ENCODE assay signal across 19 cellular contexts in the genomic region with DNA sequence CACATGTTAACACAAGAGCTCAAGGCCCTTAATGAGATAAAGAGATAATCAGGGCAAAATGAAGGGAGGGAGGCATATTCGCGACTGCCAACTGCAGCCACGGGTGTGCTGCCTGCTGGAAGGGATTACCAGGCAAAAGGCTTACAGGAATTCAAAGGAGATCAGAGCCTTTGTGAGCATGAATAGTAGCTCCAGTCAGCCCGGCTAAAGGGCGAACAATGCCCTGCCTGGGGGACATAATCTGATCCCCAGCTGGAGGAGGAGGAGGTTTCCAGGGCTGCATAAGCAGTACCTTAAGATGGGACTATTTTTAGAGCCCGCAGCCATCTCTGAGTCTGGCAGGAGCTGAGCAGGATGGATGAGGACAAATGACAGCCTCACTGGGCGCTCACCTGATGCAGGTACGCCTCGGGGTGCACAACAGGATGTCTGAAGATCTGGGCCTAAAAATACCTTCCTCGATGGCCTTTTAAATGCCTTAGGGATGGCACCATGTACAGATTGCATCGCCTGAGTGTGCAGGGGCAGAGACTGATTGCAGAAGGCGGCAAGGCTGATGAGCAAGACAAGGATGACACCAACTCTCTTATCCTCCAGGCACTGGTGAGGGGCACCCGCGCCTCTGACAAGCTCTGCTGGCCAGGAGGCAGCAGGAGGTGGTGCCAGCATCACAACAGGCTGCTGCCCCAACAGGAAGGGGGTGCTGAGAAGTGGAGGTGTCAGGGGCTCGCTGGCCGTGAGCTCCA.
A peak's percentile ranks its signal among the peaks of the same experiment; 100 is the strongest.
DNase-seq lines count a peak whose midpoint lies in the region; ATAC-seq and TF ChIP-seq lines count a peak whose summit lies in the region.
"Had no signal": no experiment of that assay in that cellular context is flagged by ENCODE, and none has a peak within 500 bp of the region (broad histone marks: within the 10 kb centered on the region; RNA-seq: fewer than 3 reads in every experiment).

No MANE protein-coding gene starts in this region.

- DNase-seq in activated CD8-positive, alpha-beta T cell treated with anti-CD3 and anti-CD28 coated beads for 36 hours, result no peak
- DNase-seq in activated CD8-positive, alpha-beta T cell treated with anti-CD3 and anti-CD28 coated beads, Interleukin-2, amount 10 ng/mL, durations not matched to agents 7 days and 5 days, result no peak
- DNase-seq in cerebellar cortex (ENCODE audit: low spot score), result peak; percentile 74
- DNase-seq in left lobe of liver (ENCODE audit: low spot score), result peak; percentile 24
- DNase-seq in stimulated activated naive CD4-positive, alpha-beta T cell (lab: John Stamatoyannopoulos, UW), result no peak
- DNase-seq: activated CD4-positive, alpha-beta memory T cell treated with anti-CD3 and anti-CD28 coated beads, Interleukin-2, amount 10 ng/mL, durations not matched to agents 7 days and 5 days; HFFc6; kidney; NCI-H2029; NCI-H526 treated with DMSO at 0.1 percent for 48 hours; ovary; small intestine; trophoblast cell had no signal

- POLR2A ChIA-PET in activated CD8-positive, alpha-beta T cell treated with anti-CD3 and anti-CD28 coated beads for 36 hours (lab: Charles Lee), result interaction anchor here (0.9 kb wide), 1 partner anchor 10 kb away, joined by 4 read pairs; no protein-coding TSS in a partner anchor
- POLR2A ChIA-PET in activated CD8-positive, alpha-beta T cell treated with anti-CD3 and anti-CD28 coated beads, Interleukin-2, amount 10 ng/mL, durations not matched to agents 7 days and 5 days (lab: Charles Lee), result no interaction called here

- intact Hi-C loops in activated CD8-positive, alpha-beta T cell treated with anti-CD3 and anti-CD28 coated beads for 36 hours (cut with micrococcal nuclease), result no loop called here

- TF ChIP-seq CTCF in activated CD8-positive, alpha-beta T cell treated with anti-CD3 and anti-CD28 coated beads for 36 hours (IDR thresholded peaks at IDR 0.05), result no peak

- peak overlapping the region; percentile 7 for H3K27ac ChIP-seq in temporal lobe (ENCODE audit: low read depth, low read length)
- H3K27ac ChIP-seq: 22Rv1, ovary, RWPE1 had no signal

- no peak for ATAC-seq in activated CD8-positive, alpha-beta T cell treated with anti-CD3 and anti-CD28 coated beads for 36 hours
- no peak for ATAC-seq in activated CD8-positive, alpha-beta T cell treated with anti-CD3 and anti-CD28 coated beads, Interleukin-2, amount 10 ng/mL, durations not matched to agents 7 days and 5 days
- no peak for ATAC-seq in left lobe of liver
- ATAC-seq in HG02610 (IDR thresholded peaks at IDR 0.05; ENCODE audit: unreplicated experiment), result no peak
- no peak for ATAC-seq in HG02938 (IDR thresholded peaks at IDR 0.05; ENCODE audit: unreplicated experiment)

- H3K9me3 Mint-ChIP-seq in activated CD8-positive, alpha-beta T cell treated with anti-CD3 and anti-CD28 coated beads for 36 hours, result no peaks in the 10 kb centered on the region
- H3K9me3 Mint-ChIP-seq in activated CD8-positive, alpha-beta T cell treated with anti-CD3 and anti-CD28 coated beads, Interleukin-2, amount 10 ng/mL, durations not matched to agents 7 days and 5 days (ENCODE audit: insufficient read depth), result no peaks in the 10 kb centered on the region
- H3K9me3 Mint-ChIP-seq: activated CD4-positive, alpha-beta memory T cell treated with anti-CD3 and anti-CD28 coated beads, Interleukin-2, amount 10 ng/mL, durations not matched to agents 7 days and 5 days; activated T-helper 2 cell treated with anti-CD3 and anti-CD28 coated beads, Interferon-gamma antibody, Interleukin-2, Interleukin-4, amounts not matched to agents 10 μg/mL and 5 μg/mL and 100 μg/mL, durations not matched to agents 14 hours and 24 hours and 36 hours; HFFc6 had no signal

- no peaks in the 10 kb centered on the region for H3K27me3 Mint-ChIP-seq in activated CD8-positive, alpha-beta T cell treated with anti-CD3 and anti-CD28 coated beads for 36 hours
- H3K27me3 Mint-ChIP-seq in activated CD8-positive, alpha-beta T cell treated with anti-CD3 and anti-CD28 coated beads, Interleukin-2, amount 10 ng/mL, durations not matched to agents 7 days and 5 days (ENCODE audit: low read depth), result no peaks in the 10 kb centered on the region
- H3K27me3 Mint-ChIP-seq: activated CD4-positive, alpha-beta memory T cell treated with anti-CD3 and anti-CD28 coated beads, Interleukin-2, amount 10 ng/mL, durations not matched to agents 7 days and 5 days had no signal

- H3K4me1 Mint-ChIP-seq in activated CD8-positive, alpha-beta T cell treated with anti-CD3 and anti-CD28 coated beads for 36 hours (ENCODE audit: low read depth), result no peaks in the 10 kb centered on the region
- no peaks in the 10 kb centered on the region for H3K4me1 Mint-ChIP-seq in activated CD8-positive, alpha-beta T cell treated with anti-CD3 and anti-CD28 coated beads, Interleukin-2, amount 10 ng/mL, durations not matched to agents 7 days and 5 days (ENCODE audit: low read depth)
- H3K4me1 Mint-ChIP-seq: activated CD4-positive, alpha-beta memory T cell treated with anti-CD3 and anti-CD28 coated beads, Interleukin-2, amount 10 ng/mL, durations not matched to agents 7 days and 5 days had no signal

- no peak overlapping the region for H3K4me3 Mint-ChIP-seq in activated CD8-positive, alpha-beta T cell treated with anti-CD3 and anti-CD28 coated beads for 36 hours
- H3K4me3 Mint-ChIP-seq in activated CD8-positive, alpha-beta T cell treated with anti-CD3 and anti-CD28 coated beads, Interleukin-2, amount 10 ng/mL, durations not matched to agents 7 days and 5 days, result no peak overlapping the region
- H3K4me3 Mint-ChIP-seq: activated CD4-positive, alpha-beta memory T cell treated with anti-CD3 and anti-CD28 coated beads, Interleukin-2, amount 10 ng/mL, durations not matched to agents 7 days and 5 days; HFFc6 had no signal

- peaks cover 11% of the 10 kb centered on the region for H3K36me3 Mint-ChIP-seq in activated CD8-positive, alpha-beta T cell treated with anti-CD3 and anti-CD28 coated beads for 36 hours (ENCODE audit: low read depth)
- peaks cover 16% of the 10 kb centered on the region for H3K36me3 Mint-ChIP-seq in activated CD8-positive, alpha-beta T cell treated with anti-CD3 and anti-CD28 coated beads, Interleukin-2, amount 10 ng/mL, durations not matched to agents 7 days and 5 days (ENCODE audit: low read depth)

- CTCF ChIA-PET in activated CD8-positive, alpha-beta T cell treated with anti-CD3 and anti-CD28 coated beads for 36 hours (lab: Charles Lee), result no interaction called here
- CTCF ChIA-PET in activated CD8-positive, alpha-beta T cell treated with anti-CD3 and anti-CD28 coated beads, Interleukin-2, amount 10 ng/mL, durations not matched to agents 7 days and 5 days (lab: Charles Lee), result no interaction called here

- H3K27ac Mint-ChIP-seq in activated CD8-positive, alpha-beta T cell treated with anti-CD3 and anti-CD28 coated beads for 36 hours, result peak overlapping the region; percentile 11
- no peak overlapping the region for H3K27ac Mint-ChIP-seq in activated CD8-positive, alpha-beta T cell treated with anti-CD3 and anti-CD28 coated beads, Interleukin-2, amount 10 ng/mL, durations not matched to agents 7 days and 5 days
- H3K27ac Mint-ChIP-seq: activated CD4-positive, alpha-beta memory T cell treated with anti-CD3 and anti-CD28 coated beads, Interleukin-2, amount 10 ng/mL, durations not matched to agents 7 days and 5 days; activated T-helper 2 cell treated with anti-CD3 and anti-CD28 coated beads, Interferon-gamma antibody, Interleukin-2, Interleukin-4, amounts not matched to agents 10 μg/mL and 5 μg/mL and 100 μg/mL, durations not matched to agents 14 hours and 24 hours and 36 hours; HFFc6 had no signal

Comparison
In these comparisons a context has a peak if more than half of its experiments do, and no peak if none do; other contexts are left out.
1. DNase-seq: peak in cerebellar cortex (single experiment) and left lobe of liver (single experiment); none in activated CD8-positive, alpha-beta T cell treated with anti-CD3 and anti-CD28 coated beads for 36 hours (single experiment), activated CD8-positive, alpha-beta T cell treated with anti-CD3 and anti-CD28 coated beads, Interleukin-2, amount 10 ng/mL, durations not matched to agents 7 days and 5 days (single experiment) and stimulated activated naive CD4-positive, alpha-beta T cell (0 of 6).